In the genomic region with DNA sequence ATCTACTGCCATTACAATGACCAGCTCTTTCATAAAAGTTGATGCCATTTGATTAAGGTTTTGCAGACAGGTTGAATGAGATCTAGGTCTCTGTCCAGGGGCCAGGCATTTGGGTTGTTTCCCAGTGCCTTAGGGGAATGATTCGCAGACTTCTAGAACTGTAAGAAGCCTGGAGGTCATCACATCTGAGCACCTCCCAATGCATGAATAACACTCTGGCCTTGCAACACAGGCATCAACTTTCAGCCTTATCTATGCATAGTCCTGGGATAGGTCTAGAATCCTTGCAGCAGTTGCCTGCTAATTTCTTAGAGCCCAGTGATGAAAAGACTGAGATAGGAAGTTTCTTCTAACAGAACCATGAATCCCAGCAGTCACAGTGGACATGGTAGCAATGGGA, we compare ENCODE assay signal across 21 cellular contexts. TPM values are rescaled to one million over a fixed set of nuclear protein-coding genes. Genes with fewer than 3 reads are reported as not detected.
DNase-seq lines count a peak whose midpoint lies in the region; ATAC-seq and TF ChIP-seq lines count a peak whose summit lies in the region.
"Had no signal": no experiment of that assay in that cellular context is flagged by ENCODE, and none has a peak within 500 bp of the region (broad histone marks: within the 10 kb centered on the region; RNA-seq: fewer than 3 reads in every experiment).

No MANE protein-coding gene starts in this region.

- H3K4me3 ChIP-seq in epithelial cell of esophagus (ENCODE audit: low read length) (no peak overlapping the region), mesendoderm (ENCODE audit: low read length) (no peak overlapping the region), GM23248 (no peak overlapping the region), suprapubic skin (no peak overlapping the region)
- H3K4me3 ChIP-seq: BLaER1 had no signal

- H4K20me1 ChIP-seq in GM23248 (ENCODE audit: insufficient read depth), result no peaks in the 10 kb centered on the region
- H4K20me1 ChIP-seq: BLaER1 had no signal

- TF ChIP-seq CTCF in VCaP (conservative IDR thresholded peaks at IDR 0.05) (no peak), epithelial cell of esophagus (IDR thresholded peaks at IDR 0.05; ENCODE audit: insufficient read depth, low read depth, low read length, missing control alignments) (no peak), suprapubic skin (IDR thresholded peaks at IDR 0.05) (no peak)

- H3K9me2 ChIP-seq in GM23248 (ENCODE audit: insufficient read depth), result no peaks in the 10 kb centered on the region

- H3K4me1 ChIP-seq in mesendoderm (ENCODE audit: control insufficient read depth, low read depth, low read length) (no peaks in the 10 kb centered on the region), GM23248 (ENCODE audit: insufficient read depth) (no peaks in the 10 kb centered on the region), suprapubic skin (no peaks in the 10 kb centered on the region)
- H3K4me1 ChIP-seq: BE2C, Caco-2 had no signal

- H3K56ac ChIP-seq in mesendoderm (ENCODE audit: low read length), result no peak overlapping the region

- in situ Hi-C loops in GM23248 (cut with MboI), result no loop called here

- H3K27ac ChIP-seq in VCaP (peak overlapping the region; percentile 64), mesendoderm (ENCODE audit: low read depth, low read length) (no peak overlapping the region), GM23248 (no peak overlapping the region), suprapubic skin (no peak overlapping the region)
- H3K27ac ChIP-seq: BLaER1 had no signal

- ATAC-seq in GM18873 (IDR thresholded peaks at IDR 0.05; ENCODE audit: low FRiP score, unreplicated experiment) (no peak), GM18517 (IDR thresholded peaks at IDR 0.05; ENCODE audit: unreplicated experiment) (no peak)

- no peak overlapping the region for H3K18ac ChIP-seq in mesendoderm (ENCODE audit: low read length)

- no peak overlapping the region for H4K5ac ChIP-seq in mesendoderm (ENCODE audit: low read length)

- no peak overlapping the region for H2BK15ac ChIP-seq in mesendoderm (replicated peaks; ENCODE audit: low read depth)

- H3K4ac ChIP-seq in mesendoderm (ENCODE audit: low read depth, low read length), result no peak overlapping the region

- H3K23ac ChIP-seq in mesendoderm (ENCODE audit: low read length), result no peak overlapping the region

- H3K27me3 ChIP-seq in mesendoderm (ENCODE audit: insufficient read depth, low read length, poor library complexity) (no peaks in the 10 kb centered on the region), GM23248 (replicated peaks; ENCODE audit: insufficient read depth) (no peaks in the 10 kb centered on the region), suprapubic skin (no peaks in the 10 kb centered on the region)
- H3K27me3 ChIP-seq: BLaER1 had no signal

- no peaks in the 10 kb centered on the region for H3K9me3 ChIP-seq in GM23248 (ENCODE audit: low read depth)
- H3K9me3 ChIP-seq in suprapubic skin, result no peaks in the 10 kb centered on the region
- H3K9me3 ChIP-seq: BE2C, BLaER1, Caco-2 had no signal

- H3K4me2 ChIP-seq in mesendoderm (ENCODE audit: low read length) (no peak overlapping the region), GM23248 (ENCODE audit: unreplicated experiment) (no peak overlapping the region)
- H3K4me2 ChIP-seq: BLaER1 had no signal

- H3K36me3 ChIP-seq in mesendoderm (ENCODE audit: control insufficient read depth, insufficient read depth, low read length) (no peaks in the 10 kb centered on the region), GM23248 (ENCODE audit: low read depth) (no peaks in the 10 kb centered on the region), suprapubic skin (no peaks in the 10 kb centered on the region)
- H3K36me3 ChIP-seq: BE2C, BLaER1 had no signal

- no peak overlapping the region for H2AK5ac ChIP-seq in mesendoderm (ENCODE audit: low read length)

- no peaks in the 10 kb centered on the region for H3K79me2 ChIP-seq in mesendoderm (ENCODE audit: control insufficient read depth, insufficient read depth, low read length)
- H3K79me2 ChIP-seq in GM23248 (ENCODE audit: insufficient read depth), result no peaks in the 10 kb centered on the region

- H3F3A ChIP-seq in GM23248 (ENCODE audit: insufficient read depth), result no peaks in the 10 kb centered on the region

- TF ChIP-seq POLR2A in suprapubic skin (IDR thresholded peaks at IDR 0.05), result no peak

- H2AFZ ChIP-seq in GM23248, result no peak overlapping the region

- no peak overlapping the region for H4K8ac ChIP-seq in mesendoderm (ENCODE audit: low read depth, low read length)

- DNase-seq in NCI-H226, result peak; percentile 15
- DNase-seq in epithelial cell of esophagus (ENCODE audit: low read depth), result peak; percentile 33
- peak; percentile 41 for DNase-seq in mesendoderm
- DNase-seq in GM23248, result no peak
- DNase-seq in suprapubic skin (ENCODE audit: low spot score in 2 of 2), result no peak
- DNase-seq: 8988T; ACHN; BE2C; Caco-2; Calu3; CD4-positive, alpha-beta memory T cell; CD4-positive, CD25-positive, alpha-beta regulatory T cell; CD8-positive, alpha-beta memory T cell; DMS79 treated with DMSO at 0.1 percent for 48 hours; GF-D8 had no signal

- no peak for TF ChIP-seq EP300 in suprapubic skin (IDR thresholded peaks at IDR 0.05)

- no peak overlapping the region for H2BK120ac ChIP-seq in mesendoderm (ENCODE audit: low read depth, low read length)

- H3K79me1 ChIP-seq in mesendoderm (ENCODE audit: low read length), result no peaks in the 10 kb centered on the region

- no peak overlapping the region for H2BK5ac ChIP-seq in mesendoderm (ENCODE audit: low read length)

- no CpG with 5 or more reads among the region's 1 CpG for WGBS in mesendoderm (ENCODE audit: extremely low coverage, insufficient coverage, low lambda C conversion rate)
- WGBS in GM23248 (ENCODE audit: low coverage in 1 of 2, low lambda C conversion rate in 2 of 2, missing lambda C conversion rate in 2 of 2), 2 experiments, result 38 to 45% methylated on average over 1 of the region's 1 CpG
- WGBS in suprapubic skin, result no CpG with 5 or more reads among the region's 1 CpG

- H3K9ac ChIP-seq in mesendoderm (ENCODE audit: low read length) (no peak overlapping the region), GM23248 (no peak overlapping the region)
- H3K9ac ChIP-seq: BLaER1 had no signal

RNA-seq across cellular contexts. Expression of gene KCND3, which starts 44.8 kb away (rescaled TPM):
- 0.67 TPM for polyA plus RNA-seq in mesendoderm (2013, experiment 1 of 2)
- 0.67 TPM for polyA plus RNA-seq in mesendoderm (2013, experiment 2 of 2)
- 0.13 and 0.22 TPM in 2 replicates for total RNA-seq in GM23248 (2014; rRNA removed; shearing (Covaris generic))
- 0.04 and 0.08 TPM in 2 replicates for polyA plus RNA-seq in GM23248 (2016; fragmentation: Nextera tagmentation; extraction: Ambion mirVana)
- 10 to 100 TPM in 3 of 4 donors, 1 to 10 TPM in 1; 6.8 to 11.4 (median 10.2) TPM for total RNA-seq in suprapubic skin
- total RNA-seq: A673; CD4-positive, alpha-beta memory T cell; CD8-positive, alpha-beta memory T cell had no signal
- polyA plus RNA-seq: CD14-positive monocyte; CD8-positive, alpha-beta memory T cell had no signal

Comparison
In these comparisons a context has a peak if more than half of its experiments do, and no peak if none do; other contexts are left out.
1. DNase-seq: peak in NCI-H226 (single experiment), epithelial cell of esophagus (single experiment) and mesendoderm (single experiment); none in GM23248 (single experiment) and suprapubic skin (0 of 2).